In the genomic region with DNA sequence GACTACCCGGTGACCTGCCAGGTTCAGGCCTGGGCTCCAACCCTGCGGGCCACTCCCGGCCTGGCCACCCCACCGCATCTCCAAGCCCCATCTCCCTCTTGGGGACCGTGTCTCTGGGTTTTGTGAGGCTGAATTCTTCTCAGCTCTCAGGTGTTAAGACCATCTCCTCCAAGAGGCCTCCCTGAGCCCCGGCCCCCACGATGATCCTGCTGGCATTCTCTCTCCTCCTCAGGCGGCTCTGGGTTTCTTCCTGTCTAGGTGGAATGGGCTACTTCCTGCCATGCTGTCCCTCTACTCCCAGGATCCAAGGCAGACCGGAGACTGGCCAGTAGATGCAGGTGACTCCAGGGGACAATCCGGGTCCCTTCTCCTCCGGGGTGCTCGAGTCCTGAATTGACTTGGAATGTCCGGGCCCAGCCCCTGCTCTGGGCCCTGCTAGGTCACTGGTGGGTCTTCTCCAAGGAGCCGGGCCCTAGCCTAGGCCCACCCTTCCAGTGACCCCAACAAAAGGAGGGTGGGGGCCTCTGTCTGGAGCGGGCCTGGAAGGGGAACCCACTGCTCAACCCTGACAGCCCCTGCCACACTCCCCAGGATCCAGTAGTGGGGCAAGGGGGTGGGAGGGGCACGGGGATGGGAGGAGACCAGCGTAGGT, we compare ENCODE assay signal across 17 cellular contexts.
DNase-seq lines count a peak whose midpoint lies in the region; ATAC-seq, FAIRE-seq and TF ChIP-seq lines count a peak whose summit lies in the region.
"Had no signal": no experiment of that assay in that cellular context is flagged by ENCODE, and none has a peak within 500 bp of the region (broad histone marks: within the 10 kb centered on the region; RNA-seq: fewer than 3 reads in every experiment).

No MANE protein-coding gene starts in this region.

- H3K27me3 ChIP-seq in K562 (ENCODE audit: control insufficient read depth in 2 of 2, insufficient read depth in 2 of 2, low read length in 2 of 2) (no peaks in the 10 kb centered on the region), right lobe of liver (no peaks in the 10 kb centered on the region), skeletal muscle tissue (ENCODE audit: control insufficient read depth in 3 of 3, insufficient read depth in 3 of 3, low read length in 3 of 3) (no peaks in the 10 kb centered on the region), Caco-2 (replicated peaks; ENCODE audit: control insufficient read depth, insufficient read depth, low read length) (no peaks in the 10 kb centered on the region)
- H3K27me3 ChIP-seq: hepatocyte had no signal

- ATAC-seq in K562 (peak; percentile 4; the same call in 2 of the 3 replicates), right lobe of liver (no peak), HG02852 (IDR thresholded peaks at IDR 0.05; ENCODE audit: unreplicated experiment) (no peak), GM18520 (IDR thresholded peaks at IDR 0.05; ENCODE audit: unreplicated experiment) (no peak)
- ATAC-seq: activated CD4-positive, alpha-beta T cell treated with anti-CD3 and anti-CD28 coated beads for 36 hours had no signal

- DNase-seq in CD14-positive monocyte (ENCODE audit: low spot score) = peak; percentile 32
- DNase-seq in K562 (ENCODE audit: extremely low read depth in 1 of 4, low spot score in 3 of 4) = peak in 1 of 4 experiments; percentile 6
- DNase-seq in right lobe of liver = peak in 2 of 3 donors; percentile 14 to 39
- DNase-seq in Caco-2 = no peak
- DNase-seq in RPMI8226 = no peak
- DNase-seq: activated CD4-positive, alpha-beta T cell treated with anti-CD3 and anti-CD28 coated beads for 36 hours; activated naive CD4-positive, alpha-beta T cell; effector CD4-positive, alpha-beta T cell; NCI-H1694 treated with DMSO at 0.1 percent for 48 hours had no signal

- H3K36me3 ChIP-seq in K562 (ENCODE audit: control insufficient read depth, insufficient read depth, low read length) (no peaks in the 10 kb centered on the region), right lobe of liver (no peaks in the 10 kb centered on the region), skeletal muscle tissue (ENCODE audit: control insufficient read depth in 3 of 3, insufficient read depth in 3 of 3, low read length in 3 of 3) (no peaks in the 10 kb centered on the region), Caco-2 (ENCODE audit: control insufficient read depth, insufficient read depth, low read length) (no peaks in the 10 kb centered on the region)
- H3K36me3 ChIP-seq: HAP-1 had no signal

- no peak overlapping the region for H3K4me2 ChIP-seq in K562 (ENCODE audit: insufficient read depth, low read length)
- H3K4me2 ChIP-seq: hepatocyte had no signal

- H4K20me1 ChIP-seq in K562 (replicated peaks; ENCODE audit: control insufficient read depth, insufficient read depth, low read length) = no peaks in the 10 kb centered on the region

- BruUV-seq in K562 (replicated peaks; lab: Mats Ljungman, UMichigan) (no TSS peak), Caco-2 (replicated peaks; lab: Mats Ljungman, UMichigan) (no TSS peak)

- H3K4me3 Mint-ChIP-seq in CD14-positive monocyte (no peak overlapping the region), Caco-2 (ENCODE audit: unreplicated experiment) (no peak overlapping the region)
- H3K4me3 Mint-ChIP-seq: activated CD4-positive, alpha-beta T cell treated with anti-CD3 and anti-CD28 coated beads for 36 hours; stimulated activated naive CD8-positive, alpha-beta T cell treated with anti-CD3 and anti-CD28 coated beads, Interleukin-15, Interleukin-2, amounts not matched to agents 100 ng/mL and 50 ng/mL, for 24 hours; T-helper 2 cell treated with Interferon-gamma antibody and Interleukin-4, amounts not matched to agents 5 μg/mL and 100 μg/mL, for 36 hours had no signal

- H3K27ac ChIP-seq in K562 (ENCODE audit: extremely low read depth, low read depth, low read length) (no peak overlapping the region), right lobe of liver (no peak overlapping the region), skeletal muscle tissue (ENCODE audit: low read depth, low read length) (peak overlapping the region; percentile 25)
- H3K27ac ChIP-seq: hepatocyte had no signal

- H3K9ac ChIP-seq in K562 (ENCODE audit: insufficient read depth in 1 of 2, low read depth in 2 of 2, low read length in 2 of 2) (peak overlapping the region in 1 of 2 experiments; percentile 81; a peak in 2 of 4 replicates), skeletal muscle tissue (ENCODE audit: low read depth in 1 of 3, low read length in 3 of 3) (no peak overlapping the region)

- TF ChIP-seq CTCF in CD14-positive monocyte (IDR thresholded peaks at IDR 0.05) (no peak), K562 (IDR thresholded peaks at IDR 0.05 in 2 of 3, conservative IDR thresholded peaks at IDR 0.05 in 1 of 3; ENCODE audit: insufficient read depth in 2 of 3, low read depth in 1 of 3, low read length in 3 of 3) (no peak), right lobe of liver (IDR thresholded peaks at IDR 0.05) (no peak), Caco-2 (IDR thresholded peaks at IDR 0.05; ENCODE audit: insufficient read depth in 1 of 2, low read depth in 1 of 2, low read length in 1 of 2, severe bottlenecking in 1 of 2, unreplicated experiment in 1 of 2) (no peak)

- H3K4me1 ChIP-seq in K562 (replicated peaks in 1 of 2; ENCODE audit: control insufficient read depth in 2 of 2, insufficient read depth in 2 of 2, low read length in 2 of 2) (peaks cover 27 to 66% of the 10 kb centered on the region in 2 experiments), right lobe of liver (no peaks in the 10 kb centered on the region), skeletal muscle tissue (ENCODE audit: control insufficient read depth in 3 of 3, insufficient read depth in 3 of 3, low read length in 3 of 3) (peaks cover 5 to 8% (median 5%) of the 10 kb centered on the region in 3 donors), Caco-2 (peaks cover 14% of the 10 kb centered on the region; the same call in 1 of the 2 replicates)
- H3K4me1 ChIP-seq: HAP-1 had no signal

- H3K9me1 ChIP-seq in K562 (ENCODE audit: control insufficient read depth, insufficient read depth, low read length) = no peaks in the 10 kb centered on the region

- no peaks in the 10 kb centered on the region for H3K9me3 Mint-ChIP-seq in CD14-positive monocyte
- H3K9me3 Mint-ChIP-seq in Caco-2 (ENCODE audit: unreplicated experiment) = no peaks in the 10 kb centered on the region
- H3K9me3 Mint-ChIP-seq: stimulated activated naive CD8-positive, alpha-beta T cell treated with anti-CD3 and anti-CD28 coated beads, Interleukin-15, Interleukin-2, amounts not matched to agents 100 ng/mL and 50 ng/mL, for 24 hours; T-helper 2 cell treated with Interferon-gamma antibody and Interleukin-4, amounts not matched to agents 5 μg/mL and 100 μg/mL, for 36 hours had no signal

- no peaks in the 10 kb centered on the region for H3K36me3 Mint-ChIP-seq in CD14-positive monocyte
- no peaks in the 10 kb centered on the region for H3K36me3 Mint-ChIP-seq in Caco-2 (ENCODE audit: insufficient read depth, unreplicated experiment)

- POLR2A ChIA-PET in K562 (lab: Yijun Ruan, JAX) (interaction anchor here (0.6 to 0.7 kb wide), 4 partner anchors 13 to 156 kb away, joined by 3 to 4 read pairs (median 3); no protein-coding TSS in a partner anchor), Caco-2 (lab: Charles Lee) (no interaction called here)

- no peak for TF ChIP-seq EP300 in K562 (IDR thresholded peaks at IDR 0.05; ENCODE audit: low read length)

- no peak for TF ChIP-seq RAD21 in K562 (CRISPR knock-in tag; conservative IDR thresholded peaks at IDR 0.05 in 1 of 2, IDR thresholded peaks at IDR 0.05 in 1 of 2)

- no peak for FAIRE-seq in K562 (lab: Jason Lieb, UNC)
- FAIRE-seq: D721Med had no signal

- no peak for TF ChIP-seq POLR2A in K562 (conservative IDR thresholded peaks at IDR 0.05)
- TF ChIP-seq POLR2A in right lobe of liver (IDR thresholded peaks at IDR 0.05) = no peak

- CTCF ChIA-PET in K562 (lab: Yijun Ruan, JAX; ENCODE audit: low intra/inter-chr PET ratio) (no interaction called here), Caco-2 (lab: Charles Lee) (no interaction called here)

- H3K27ac Mint-ChIP-seq in CD14-positive monocyte (no peak overlapping the region), Caco-2 (ENCODE audit: unreplicated experiment) (no peak overlapping the region)
- H3K27ac Mint-ChIP-seq: activated CD4-positive, alpha-beta T cell treated with anti-CD3 and anti-CD28 coated beads for 36 hours; stimulated activated naive CD8-positive, alpha-beta T cell treated with anti-CD3 and anti-CD28 coated beads, Interleukin-15, Interleukin-2, amounts not matched to agents 100 ng/mL and 50 ng/mL, for 24 hours; T-helper 2 cell treated with Interferon-gamma antibody and Interleukin-4, amounts not matched to agents 5 μg/mL and 100 μg/mL, for 36 hours had no signal

- no peak overlapping the region for H2AFZ ChIP-seq in K562 (ENCODE audit: low read depth, low read length)
- H2AFZ ChIP-seq: hepatocyte had no signal

- H3K27me3 Mint-ChIP-seq in CD14-positive monocyte (ENCODE audit: low read depth in 3 of 3) = peaks cover 3 to 11% (median 7%) of the 10 kb centered on the region in 3 donors
- no peaks in the 10 kb centered on the region for H3K27me3 Mint-ChIP-seq in Caco-2 (ENCODE audit: insufficient read depth, unreplicated experiment)
- H3K27me3 Mint-ChIP-seq: activated CD4-positive, alpha-beta T cell treated with anti-CD3 and anti-CD28 coated beads for 36 hours; stimulated activated naive CD8-positive, alpha-beta T cell treated with anti-CD3 and anti-CD28 coated beads, Interleukin-15, Interleukin-2, amounts not matched to agents 100 ng/mL and 50 ng/mL, for 24 hours had no signal

- H3K4me1 Mint-ChIP-seq in CD14-positive monocyte = peaks cover 10% of the 10 kb centered on the region
- H3K4me1 Mint-ChIP-seq in Caco-2 (ENCODE audit: low read depth, unreplicated experiment) = peaks cover 8% of the 10 kb centered on the region

- 84% methylated on average over 14 of the region's 17 CpGs for whole genome bisulfite sequencing in K562 (ENCODE audit: insufficient coverage, low coverage, missing lambda C conversion rate)
- 50% methylated on average over 1 of the region's 17 CpGs for WGBS in right lobe of liver (ENCODE audit: insufficient coverage, low coverage, low lambda C conversion rate, missing lambda C conversion rate)

- intact Hi-C loops in CD14-positive monocyte (cut with micrococcal nuclease) = no loop called here
- intact Hi-C loops in K562 (cut with micrococcal nuclease) = loop anchor here (10.0 kb wide), 2 partner anchors 194 to 226 kb away; partner anchors contain the start of gene IER5L
- intact Hi-C loops in right lobe of liver (cut with DNase I) = no loop called here
- intact Hi-C loops in Caco-2 (cut with micrococcal nuclease; ENCODE audit: unreplicated experiment) = no loop called here

- H3K4me3 ChIP-seq in K562 = no peak overlapping the region
- H3K4me3 ChIP-seq in right lobe of liver = no peak overlapping the region
- H3K4me3 ChIP-seq in skeletal muscle tissue (ENCODE audit: low read length in 3 of 3) = no peak overlapping the region
- H3K4me3 ChIP-seq in Caco-2 (ENCODE audit: low read depth, low read length) = no peak overlapping the region
- H3K4me3 ChIP-seq: HAP-1, hepatocyte had no signal

- H3K79me2 ChIP-seq in K562 (ENCODE audit: control insufficient read depth, insufficient read depth, low read length) = no peaks in the 10 kb centered on the region; the same call in 2 of the 3 replicates
- H3K79me2 ChIP-seq: hepatocyte had no signal

- peaks cover 7% of the 10 kb centered on the region for H3K9me3 ChIP-seq in K562 (replicated peaks; ENCODE audit: control insufficient read depth, insufficient read depth, low read depth, low read length)
- no peaks in the 10 kb centered on the region for H3K9me3 ChIP-seq in right lobe of liver
- no peaks in the 10 kb centered on the region for H3K9me3 ChIP-seq in skeletal muscle tissue (ENCODE audit: control insufficient read depth in 3 of 3, low read length in 3 of 3)
- no peaks in the 10 kb centered on the region for H3K9me3 ChIP-seq in Caco-2
- H3K9me3 ChIP-seq: HAP-1 had no signal

- in situ Hi-C loops in K562 (cut with MboI) = no loop called here

Comparison
In these comparisons a context has a peak if more than half of its experiments do, and no peak if none do; other contexts are left out.
1. DNase-seq: peak in CD14-positive monocyte (single experiment) and right lobe of liver (2 of 3); none in Caco-2 (0 of 2) and RPMI8226 (single experiment).